26 cellular contexts compared by ENCODE assay signal in the genomic region with DNA sequence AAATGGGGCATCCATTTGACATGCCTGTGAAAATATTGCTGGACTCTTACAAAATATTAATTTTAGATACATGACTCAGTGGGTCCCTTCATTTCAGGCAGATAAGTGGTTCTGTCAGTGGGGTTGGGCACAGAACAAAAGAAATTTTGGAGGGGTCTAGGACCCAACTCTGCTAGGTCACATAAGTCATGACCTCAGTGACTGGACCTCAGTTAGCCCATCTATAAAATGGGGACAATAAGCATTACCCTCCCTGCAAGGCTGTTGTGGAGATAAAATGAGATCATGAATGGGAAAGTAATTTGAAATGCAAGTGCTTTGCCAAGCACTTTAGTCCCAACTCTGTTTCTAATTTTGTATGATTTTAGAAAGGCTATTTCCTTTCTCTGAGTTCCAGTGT. TPM values are rescaled to one million over a fixed set of nuclear protein-coding genes. Genes with fewer than 3 reads are reported as not detected.
"Had no signal": no experiment of that assay in that cellular context is flagged by ENCODE, and none has a peak within 500 bp of the region (broad histone marks: within the 10 kb centered on the region; RNA-seq: fewer than 3 reads in every experiment).

No MANE protein-coding gene starts in this region.

- DNase-seq: activated CD4-positive, alpha-beta memory T cell treated with anti-CD3 and anti-CD28 coated beads for 36 hours; activated CD4-positive, alpha-beta T cell treated with anti-CD3 and anti-CD28 coated beads, Interleukin-2, amount 10 ng/mL, durations not matched to agents 24 days and 14 days; activated CD4-positive, CD25-positive, alpha-beta regulatory T cell treated with anti-CD3 and anti-CD28 coated beads, Interleukin-2, amount 50 U/mL, for 72 hours; activated CD8-positive, alpha-beta memory T cell treated with anti-CD3 and anti-CD28 coated beads, Interleukin-2, amount 50 U/mL, for 4 hours; activated naive CD4-positive, alpha-beta T cell treated with anti-CD3 and anti-CD28 coated beads for 36 hours; activated naive CD8-positive, alpha-beta T cell treated with anti-CD3 and anti-CD28 coated beads for 36 hours; activated T-cell treated with anti-CD3 and anti-CD28 coated beads, Interleukin-2, amount 50 U/mL, for 1 hour; aorta; body of pancreas; foreskin fibroblast; kidney glomerular epithelial cell; left lung; naive B cell; nephron progenitor cell; nucleus accumbens; pancreas; stimulated activated naive CD4-positive, alpha-beta T cell treated with Interleukin-2 at 50 U/mL for 16 hours; T-helper 9 cell; testis; transverse colon had no signal

- H3K36me3 ChIP-seq: adrenal gland, left lung, pancreas, prostate gland, transverse colon had no signal

- H3K4me2 ChIP-seq: smooth muscle cell had no signal

- H3K27me3 ChIP-seq: adrenal gland, body of pancreas, left lung, pancreas, testis, transverse colon had no signal

- H3K9me3 ChIP-seq: adrenal gland, body of pancreas, left lung, pancreas, prostate gland, testis, transverse colon had no signal

- H3K27ac ChIP-seq: body of pancreas, pancreas, prostate gland, testis, transverse colon had no signal

- H3K4me1 ChIP-seq: prostate gland, transverse colon had no signal

- ATAC-seq: body of pancreas, esophagus mucosa, left lung, pancreas had no signal

- H3K4me3 ChIP-seq: adrenal gland, body of pancreas, left lung, pancreas, prostate gland, smooth muscle cell, testis, transverse colon had no signal

RNA-seq across cellular contexts. Expression of a gene that starts 23.8 kb away (rescaled TPM):
- total RNA-seq: esophagus mucosa had no signal

RNA-seq across cellular contexts. Expression of a gene that starts 44.0 kb away (rescaled TPM):
- total RNA-seq: activated CD8-positive, alpha-beta memory T cell treated with anti-CD3 and anti-CD28 coated beads for 36 hours; lung microvascular endothelial cell; smooth muscle cell had no signal
